ENCODE assay signal across 9 cellular contexts in the genomic region with DNA sequence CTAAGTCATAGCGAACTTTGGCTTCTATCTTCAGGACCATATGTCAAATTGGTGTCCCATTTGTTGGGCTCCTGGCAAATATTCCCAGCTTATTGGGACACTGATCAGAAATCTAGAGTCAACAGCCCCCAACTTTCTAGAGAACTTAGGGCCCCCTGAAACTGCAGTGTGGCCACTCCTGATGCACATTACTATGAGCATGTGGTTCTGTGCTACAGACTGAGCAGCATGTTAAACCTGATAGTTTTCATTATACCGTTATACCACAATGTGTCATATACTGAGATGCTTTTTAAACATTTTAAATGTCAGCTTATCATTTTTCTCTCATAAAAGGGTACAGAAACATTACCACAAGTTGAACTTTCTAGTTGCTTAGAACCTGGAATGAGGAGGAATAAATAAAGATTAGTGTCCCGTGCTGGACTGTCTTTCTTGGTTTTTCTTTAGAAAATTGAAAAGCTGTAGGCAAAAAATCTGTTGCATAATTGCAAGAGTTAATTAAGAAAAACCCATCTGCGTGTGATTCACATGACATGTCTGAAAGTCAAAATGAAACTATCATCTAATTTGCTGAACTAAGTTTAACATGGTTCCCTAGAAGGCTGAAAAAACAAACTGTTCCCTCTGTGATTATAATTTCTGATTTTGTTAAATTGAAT. TPM values are rescaled to one million over a fixed set of nuclear protein-coding genes. Genes with fewer than 3 reads are reported as not detected.
DNase-seq lines count a peak whose midpoint lies in the region; ATAC-seq, FAIRE-seq and TF ChIP-seq lines count a peak whose summit lies in the region.
"Had no signal": no experiment of that assay in that cellular context is flagged by ENCODE, and none has a peak within 500 bp of the region (broad histone marks: within the 10 kb centered on the region; RNA-seq: fewer than 3 reads in every experiment).

No MANE protein-coding gene starts in this region.

- TF ChIP-seq RAD21 in HepG2 (CRISPR knock-in tag; IDR thresholded peaks at IDR 0.05), result no peak

- no peaks in the 10 kb centered on the region for H3K27me3 ChIP-seq in HepG2 (ENCODE audit: control insufficient read depth in 1 of 2, insufficient read depth in 2 of 2, low read length in 2 of 2)

- H4K20me1 ChIP-seq in HepG2 (ENCODE audit: insufficient read depth, low read length), result no peaks in the 10 kb centered on the region

- H3K4me3 Mint-ChIP-seq in activated CD4-positive, alpha-beta T cell treated with anti-CD3 and anti-CD28 coated beads, Interleukin-2, amount 10 ng/mL, durations not matched to agents 7 days and 5 days, result peak overlapping the region; percentile 51
- peak overlapping the region; percentile 60 for H3K4me3 Mint-ChIP-seq in T-helper 2 cell treated with Interferon-gamma antibody and Interleukin-4, amounts not matched to agents 5 μg/mL and 100 μg/mL, for 36 hours
- peak overlapping the region; percentile 32 for H3K4me3 Mint-ChIP-seq in stimulated activated naive CD8-positive, alpha-beta T cell treated with anti-CD3 and anti-CD28 coated beads, Interleukin-15, Interleukin-2, amounts not matched to agents 100 ng/mL and 50 ng/mL, for 24 hours

- no peaks in the 10 kb centered on the region for H3K36me3 Mint-ChIP-seq in activated CD4-positive, alpha-beta T cell treated with anti-CD3 and anti-CD28 coated beads, Interleukin-2, amount 10 ng/mL, durations not matched to agents 7 days and 5 days (ENCODE audit: low read depth)
- H3K36me3 Mint-ChIP-seq in T-helper 2 cell treated with Interferon-gamma antibody and Interleukin-4, amounts not matched to agents 5 μg/mL and 100 μg/mL, for 36 hours (ENCODE audit: low read depth), result peaks cover 2% of the 10 kb centered on the region
- H3K36me3 Mint-ChIP-seq in stimulated activated naive CD8-positive, alpha-beta T cell treated with anti-CD3 and anti-CD28 coated beads, Interleukin-15, Interleukin-2, amounts not matched to agents 100 ng/mL and 50 ng/mL, for 24 hours (ENCODE audit: low read depth), result no peaks in the 10 kb centered on the region

- 57% methylated on average over 4 of the region's 4 CpGs for WGBS in HepG2 (ENCODE audit: low lambda C conversion rate)

- no peaks in the 10 kb centered on the region for H3K9me3 ChIP-seq in HepG2 (ENCODE audit: low read length)

- H3K4me1 ChIP-seq in HepG2 (ENCODE audit: insufficient read depth, low read length), result no peaks in the 10 kb centered on the region

- no peak overlapping the region for H3K4me2 ChIP-seq in HepG2 (ENCODE audit: low read depth, low read length)

- no peak for TF ChIP-seq CTCF in HepG2 (CRISPR knock-in tag; IDR thresholded peaks at IDR 0.05)

- POLR2A ChIA-PET in activated CD4-positive, alpha-beta T cell treated with anti-CD3 and anti-CD28 coated beads, Interleukin-2, amount 10 ng/mL, durations not matched to agents 7 days and 5 days (lab: Charles Lee), result interaction anchor here (2.0 kb wide), 1 partner anchor 17 kb away, joined by 6 read pairs; a partner anchor contains a TSS
- POLR2A ChIA-PET in HepG2 (lab: Yijun Ruan, JAX), result no interaction called here

- no peak for DNase-seq in activated CD4-positive, alpha-beta T cell treated with anti-CD3 and anti-CD28 coated beads, Interleukin-2, amount 10 ng/mL, durations not matched to agents 7 days and 5 days
- DNase-seq in activated CD4-positive, alpha-beta T cell treated with anti-CD3 and anti-CD28 coated beads, Interleukin-2, amount 50 U/mL, for 48 hours, result no peak
- no peak for DNase-seq in T-helper 2 cell treated with Interferon-gamma antibody and Interleukin-4, amounts not matched to agents 5 μg/mL and 100 μg/mL, for 36 hours (ENCODE audit: low spot score)
- no peak for DNase-seq in HepG2 (ENCODE audit: low spot score)
- DNase-seq in left ventricle myocardium superior, result no peak
- DNase-seq in activated CD8-positive, alpha-beta memory T cell treated with anti-CD3 and anti-CD28 coated beads for 24 hours, result no peak
- DNase-seq: ACHN had no signal

- BruUV-seq in HepG2 (replicated peaks; lab: Mats Ljungman, UMichigan), result no TSS peak

- FAIRE-seq in HepG2 (lab: Jason Lieb, UNC), result no peak

- TF ChIP-seq EP300 in HepG2 (IDR thresholded peaks at IDR 0.05; ENCODE audit: low read depth in 2 of 2, low read length in 2 of 2) (no peak), HepG2 (CRISPR knock-in tag; IDR thresholded peaks at IDR 0.05; ENCODE audit: borderline replicate concordance) (no peak)

- no peaks in the 10 kb centered on the region for H3K27me3 Mint-ChIP-seq in activated CD4-positive, alpha-beta T cell treated with anti-CD3 and anti-CD28 coated beads, Interleukin-2, amount 10 ng/mL, durations not matched to agents 7 days and 5 days
- H3K27me3 Mint-ChIP-seq in T-helper 2 cell treated with Interferon-gamma antibody and Interleukin-4, amounts not matched to agents 5 μg/mL and 100 μg/mL, for 36 hours (ENCODE audit: low read depth), result no peaks in the 10 kb centered on the region
- H3K27me3 Mint-ChIP-seq in stimulated activated naive CD8-positive, alpha-beta T cell treated with anti-CD3 and anti-CD28 coated beads, Interleukin-15, Interleukin-2, amounts not matched to agents 100 ng/mL and 50 ng/mL, for 24 hours, result no peaks in the 10 kb centered on the region

- intact Hi-C loops in HepG2 (cut with micrococcal nuclease; ENCODE audit: unreplicated experiment) (no loop called here), left ventricle myocardium superior (cut with micrococcal nuclease) (no loop called here)

- no peak overlapping the region for H3K4me3 ChIP-seq in HepG2 (replicated peaks in 1 of 3; ENCODE audit: insufficient read depth in 1 of 3, low read depth in 2 of 3, low read length in 3 of 3)

- no peaks in the 10 kb centered on the region for H3K36me3 ChIP-seq in HepG2 (replicated peaks in 1 of 2; ENCODE audit: control insufficient read depth in 1 of 2, insufficient read depth in 2 of 2, low read length in 2 of 2)

- ATAC-seq in HG02870 (IDR thresholded peaks at IDR 0.05; ENCODE audit: unreplicated experiment) (peak; percentile 40), HepG2 (no peak), left ventricle myocardium superior (no peak)

- in situ Hi-C loops in HepG2 (cut with HindIII; ENCODE audit: extremely low pct_ligation_motif_present, low pct_unique_long_range_greater_than_20kb), result no loop called here

- CTCF ChIA-PET in activated CD4-positive, alpha-beta T cell treated with anti-CD3 and anti-CD28 coated beads, Interleukin-2, amount 10 ng/mL, durations not matched to agents 7 days and 5 days (lab: Charles Lee), result interaction anchor here (1.6 to 2.4 kb wide), 3 partner anchors 8 to 16 kb away, joined by 3 to 11 read pairs (median 7); a partner anchor contains a TSS
- CTCF ChIA-PET in HepG2 (lab: Yijun Ruan, JAX; ENCODE audit: low intra/inter-chr PET ratio, low total read pairs), result no interaction called here

- no peaks in the 10 kb centered on the region for H3K79me2 ChIP-seq in HepG2 (ENCODE audit: insufficient read depth, low read length)

- no peaks in the 10 kb centered on the region for H3K9me3 Mint-ChIP-seq in activated CD4-positive, alpha-beta T cell treated with anti-CD3 and anti-CD28 coated beads, Interleukin-2, amount 10 ng/mL, durations not matched to agents 7 days and 5 days
- no peaks in the 10 kb centered on the region for H3K9me3 Mint-ChIP-seq in T-helper 2 cell treated with Interferon-gamma antibody and Interleukin-4, amounts not matched to agents 5 μg/mL and 100 μg/mL, for 36 hours
- no peaks in the 10 kb centered on the region for H3K9me3 Mint-ChIP-seq in stimulated activated naive CD8-positive, alpha-beta T cell treated with anti-CD3 and anti-CD28 coated beads, Interleukin-15, Interleukin-2, amounts not matched to agents 100 ng/mL and 50 ng/mL, for 24 hours

- H2AFZ ChIP-seq in HepG2 (ENCODE audit: low read length), result no peak overlapping the region

- no peak overlapping the region for H3K9ac ChIP-seq in HepG2 (ENCODE audit: insufficient read depth, low read depth, low read length)

- peak overlapping the region; percentile 72 for H3K27ac Mint-ChIP-seq in activated CD4-positive, alpha-beta T cell treated with anti-CD3 and anti-CD28 coated beads, Interleukin-2, amount 10 ng/mL, durations not matched to agents 7 days and 5 days
- H3K27ac Mint-ChIP-seq in T-helper 2 cell treated with Interferon-gamma antibody and Interleukin-4, amounts not matched to agents 5 μg/mL and 100 μg/mL, for 36 hours, result peak overlapping the region; percentile 44
- peak overlapping the region; percentile 74 for H3K27ac Mint-ChIP-seq in stimulated activated naive CD8-positive, alpha-beta T cell treated with anti-CD3 and anti-CD28 coated beads, Interleukin-15, Interleukin-2, amounts not matched to agents 100 ng/mL and 50 ng/mL, for 24 hours

- H3K27ac ChIP-seq in HepG2 (ENCODE audit: extremely low read length, insufficient read depth, low read length), result no peak overlapping the region

- no peak for TF ChIP-seq POLR2A in HepG2 (IDR thresholded peaks at IDR 0.05; ENCODE audit: insufficient read depth in 1 of 2, low read depth in 2 of 2, low read length in 2 of 2)

- H3K4me1 Mint-ChIP-seq in activated CD4-positive, alpha-beta T cell treated with anti-CD3 and anti-CD28 coated beads, Interleukin-2, amount 10 ng/mL, durations not matched to agents 7 days and 5 days, result peaks cover 48% of the 10 kb centered on the region
- H3K4me1 Mint-ChIP-seq in T-helper 2 cell treated with Interferon-gamma antibody and Interleukin-4, amounts not matched to agents 5 μg/mL and 100 μg/mL, for 36 hours (ENCODE audit: low read depth), result peaks cover 39% of the 10 kb centered on the region
- H3K4me1 Mint-ChIP-seq in stimulated activated naive CD8-positive, alpha-beta T cell treated with anti-CD3 and anti-CD28 coated beads, Interleukin-15, Interleukin-2, amounts not matched to agents 100 ng/mL and 50 ng/mL, for 24 hours (ENCODE audit: low read depth), result peaks cover 46% of the 10 kb centered on the region

RNA-seq across cellular contexts. Expression of a gene that starts 16.4 kb away (rescaled TPM):
- total RNA-seq in activated CD4-positive, alpha-beta T cell treated with anti-CD3 and anti-CD28 coated beads, Interleukin-2, amount 10 ng/mL, durations not matched to agents 7 days and 5 days, result 100 to 1,000 TPM; 230 to 272 TPM
- total RNA-seq in HepG2 (2016; rRNA removed; fragmentation: Illumina TruSeq; extraction: Trizol) (69.3 and 144 TPM in 2 replicates), left ventricle myocardium superior (20.3 TPM)
- 10.1 and 12.6 TPM in 2 replicates for total RNA-seq in HepG2 (2016; cell fraction: cytosol; rRNA removed; fragmentation: Illumina TruSeq; extraction: Trizol; ENCODE audit: low read depth)
- 73.3 and 148 TPM in 2 replicates for total RNA-seq in HepG2 (2016; cell fraction: insoluble cytoplasmic fraction; rRNA removed; fragmentation: Illumina TruSeq; extraction: Trizol)
- 17.2 and 21.5 TPM in 2 replicates for total RNA-seq in HepG2 (2016; cell fraction: membrane; rRNA removed; fragmentation: Illumina TruSeq; extraction: Trizol)
- 143 and 153 TPM in 2 replicates for total RNA-seq in HepG2 (2016; cell fraction: nucleus; rRNA removed; fragmentation: Illumina TruSeq; extraction: Trizol)
- 151 and 210 TPM in 2 replicates for polyA plus RNA-seq in HepG2 (2011; rRNA removed)
- 144 and 152 TPM in 2 replicates for polyA plus RNA-seq in HepG2 (2011; cell fraction: cytosol; rRNA removed)
- 49.6 and 56.2 TPM in 2 replicates for polyA plus RNA-seq in HepG2 (2011; cell fraction: nucleus; rRNA removed)
- 102 and 112 TPM in 2 replicates for polyA plus RNA-seq in HepG2 (2012)
- polyA plus RNA-seq in HepG2 (2016; cell fraction: cytosol; fragmentation: Illumina TruSeq; extraction: Trizol; ENCODE audit: low read depth), result 12.9 TPM in 2 replicates
- 79.7 and 80.7 TPM in 2 replicates for polyA plus RNA-seq in HepG2 (2016; cell fraction: insoluble cytoplasmic fraction; fragmentation: Illumina TruSeq; extraction: Trizol; ENCODE audit: low read depth)
- 19.3 and 20.8 TPM in 2 replicates for polyA plus RNA-seq in HepG2 (2016; cell fraction: membrane; fragmentation: Illumina TruSeq; extraction: Trizol; ENCODE audit: low read depth)
- 187 and 211 TPM in 2 replicates for polyA plus RNA-seq in HepG2 (2016; cell fraction: nucleus; fragmentation: Illumina TruSeq; extraction: Trizol; ENCODE audit: insufficient read depth, low read depth)
- polyA minus RNA-seq in HepG2 (2011; rRNA and poly(A)+ RNA removed; ENCODE audit: low replicate concordance), result 63.5 and 157 TPM in 2 replicates
- 116 and 179 TPM in 2 replicates for polyA minus RNA-seq in HepG2 (2011; cell fraction: cytosol; rRNA and poly(A)+ RNA removed)
- 87.6 and 93.5 TPM in 2 replicates for polyA minus RNA-seq in HepG2 (2011; cell fraction: nucleus; rRNA and poly(A)+ RNA removed)
